2 cellular contexts compared by ENCODE assay signal in the genomic region with DNA sequence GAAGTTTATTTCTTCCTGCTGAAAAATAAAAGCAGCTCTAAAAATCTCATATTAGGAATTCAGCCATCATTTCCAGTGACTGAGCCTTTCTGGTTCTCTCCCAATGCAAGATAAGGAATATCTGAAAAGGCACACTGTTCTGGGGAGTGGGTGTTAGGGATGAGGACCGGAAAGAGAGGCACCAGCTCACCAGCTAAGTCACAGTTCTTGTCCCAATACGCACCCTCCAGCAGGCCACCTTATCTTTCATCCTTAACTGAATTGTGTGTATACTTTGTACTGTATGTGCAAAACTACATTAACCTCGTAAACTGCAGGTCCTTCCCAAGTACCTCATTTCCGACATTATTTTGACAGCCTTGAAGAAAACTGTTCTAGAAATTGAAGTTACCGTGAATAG.
TF ChIP-seq lines count a peak whose summit lies in the region.

No MANE protein-coding gene starts in this region.

TF ChIP-seq in GM23338, 12 proteins besides CTCF, POLR2A, EP300 and RAD21:
- TF ChIP-seq ZNF331 (CRISPR knock-in tag; IDR thresholded peaks at IDR 0.05; ENCODE audit: low read depth) (no peak), STAT1 (IDR thresholded peaks at IDR 0.05; ENCODE audit: unreplicated experiment) (no peak), CREB1 (CRISPR knock-in tag; IDR thresholded peaks at IDR 0.05; ENCODE audit: low read depth) (no peak), JUNB (IDR thresholded peaks at IDR 0.05; ENCODE audit: unreplicated experiment) (no peak), POLR2AphosphoS5 (IDR thresholded peaks at IDR 0.05; ENCODE audit: low read depth) (no peak)
- TF ChIP-seq, protein P1, sequence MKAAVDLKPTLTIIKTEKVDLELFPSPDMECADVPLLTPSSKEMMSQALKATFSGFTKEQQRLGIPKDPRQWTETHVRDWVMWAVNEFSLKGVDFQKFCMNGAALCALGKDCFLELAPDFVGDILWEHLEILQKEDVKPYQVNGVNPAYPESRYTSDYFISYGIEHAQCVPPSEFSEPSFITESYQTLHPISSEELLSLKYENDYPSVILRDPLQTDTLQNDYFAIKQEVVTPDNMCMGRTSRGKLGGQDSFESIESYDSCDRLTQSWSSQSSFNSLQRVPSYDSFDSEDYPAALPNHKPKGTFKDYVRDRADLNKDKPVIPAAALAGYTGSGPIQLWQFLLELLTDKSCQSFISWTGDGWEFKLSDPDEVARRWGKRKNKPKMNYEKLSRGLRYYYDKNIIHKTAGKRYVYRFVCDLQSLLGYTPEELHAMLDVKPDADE (IDR thresholded peaks at IDR 0.05) = no peak

TF ChIP-seq in H1, 55 proteins besides CTCF, POLR2A, EP300 and RAD21:
- no peak for TF ChIP-seq BCL11A (IDR thresholded peaks at IDR 0.05; ENCODE audit: low read depth in 2 of 2, low read length in 2 of 2)
TF ChIP-seq in H1: peak in this region for 0.
